In the genomic region with DNA sequence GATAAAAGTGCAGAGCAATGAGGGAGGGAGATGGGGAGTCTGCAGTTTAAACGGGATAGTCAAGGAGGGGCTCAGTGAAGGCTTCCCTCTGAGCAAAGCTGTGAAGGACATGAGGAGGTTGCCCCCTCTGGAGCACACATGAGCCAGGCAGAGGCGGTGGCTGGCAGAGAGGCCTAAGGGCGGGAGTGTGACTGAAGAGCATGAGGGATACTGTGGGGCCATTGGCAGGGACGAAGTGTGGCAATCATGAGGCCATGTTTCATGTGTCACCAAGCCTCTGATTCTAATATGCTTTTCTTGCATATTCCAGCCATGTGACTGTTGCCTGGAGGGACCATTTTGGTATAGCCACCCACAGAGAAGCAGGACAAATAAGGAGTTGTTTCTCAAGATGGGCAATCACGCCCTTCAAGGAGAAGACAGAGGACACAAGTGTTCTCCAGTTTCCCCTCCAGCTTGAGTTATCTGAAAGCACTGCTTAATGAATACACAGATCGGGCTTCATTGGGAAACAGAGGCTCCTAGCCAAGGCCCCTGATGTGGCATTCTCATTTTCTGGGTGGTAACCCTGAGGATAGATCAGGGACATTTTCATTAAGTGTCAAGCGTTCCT, we compare ENCODE assay signal across 18 cellular contexts.
DNase-seq lines count a peak whose midpoint lies in the region; ATAC-seq, FAIRE-seq and TF ChIP-seq lines count a peak whose summit lies in the region.
"Had no signal": no experiment of that assay in that cellular context is flagged by ENCODE, and none has a peak within 500 bp of the region (broad histone marks: within the 10 kb centered on the region; RNA-seq: fewer than 3 reads in every experiment).

No MANE protein-coding gene starts in this region.

- H3K4me2 ChIP-seq in H1 (ENCODE audit: insufficient read depth in 1 of 2, low read depth in 2 of 2, low read length in 2 of 2) (no peak overlapping the region), parathyroid adenoma (ENCODE audit: low read length) (no peak overlapping the region)

- H4K20me1 ChIP-seq in H1 (replicated peaks in 1 of 2; ENCODE audit: control insufficient read depth in 1 of 2, insufficient read depth in 2 of 2, low read length in 2 of 2) = no peaks in the 10 kb centered on the region

- H2BK12ac ChIP-seq in H1 (ENCODE audit: low read depth, low read length) = no peak overlapping the region

- TF ChIP-seq CTCF in H1 (IDR thresholded peaks at IDR 0.05; ENCODE audit: control extremely low read depth in 1 of 3, insufficient read depth in 1 of 3, low read depth in 1 of 3, low read length in 3 of 3) (no peak), parathyroid adenoma (IDR thresholded peaks at IDR 0.05) (no peak)

- H2BK15ac ChIP-seq in H1 (ENCODE audit: low read length) = no peak overlapping the region

- DNase-seq in HEK293T (ENCODE audit: extremely low spot score) (no peak), RPMI7951 (ENCODE audit: low read depth) (peak; percentile 51), H1 (ENCODE audit: low read depth in 1 of 2, low spot score in 2 of 2) (no peak), Right ventricle myocardium superior (no peak), SHP77 (lab: John Stamatoyannopoulos, UW) (no peak), NCI-H526 (lab: John Stamatoyannopoulos, UW) (no peak)
- DNase-seq: C1 segment of cervical spinal cord; Caco-2; CD4-positive, alpha-beta memory T cell; DMS79; EL; GDM1; GOT3; H7; HCEC 1CT had no signal

- no peak for FAIRE-seq in H1 (lab: Jason Lieb, UNC)
- FAIRE-seq: GM12891, GM18507 had no signal

- POLR2A ChIA-PET in HEK293T (lab: Yijun Ruan, JAX) = no interaction called here
- POLR2A ChIA-PET in H1 (lab: Charles Lee; ENCODE audit: partially characterized antibody) = no interaction called here

- intact Hi-C loops in Right ventricle myocardium superior (cut with DNase I) = no loop called here

- no peak overlapping the region for H2AK5ac ChIP-seq in H1 (ENCODE audit: low read depth, low read length)

- H3K4ac ChIP-seq in H1 (replicated peaks; ENCODE audit: insufficient read length, low read depth, low read length) = no peak overlapping the region

- H2BK120ac ChIP-seq in H1 (replicated peaks; ENCODE audit: low read depth, low read length) = no peak overlapping the region

- H3K79me2 ChIP-seq in H1 (ENCODE audit: control insufficient read depth in 1 of 2, insufficient read depth in 2 of 2, low read length in 2 of 2) (no peaks in the 10 kb centered on the region), parathyroid adenoma (no peaks in the 10 kb centered on the region)

- 83% methylated on average over 7 of the region's 7 CpGs; no CpG with 5 or more reads in 1 of the 2 experiments for WGBS in H1 (ENCODE audit: extremely low coverage in 1 of 2, insufficient coverage in 1 of 2, insufficient read length in 1 of 2, insufficient replicate concordance in 2 of 2, low coverage in 1 of 2, low lambda C conversion rate in 2 of 2, missing lambda C conversion rate in 1 of 2), 2 experiments

- no peak for TF ChIP-seq EP300 in H1 (IDR thresholded peaks at IDR 0.05; ENCODE audit: borderline replicate concordance in 1 of 2, low read depth in 2 of 2, low read length in 2 of 2)

- no peak overlapping the region for H3K23ac ChIP-seq in H1 (ENCODE audit: insufficient read length)

- no peak overlapping the region for H4K8ac ChIP-seq in H1 (ENCODE audit: extremely low read depth, insufficient read depth, low read length)

- H3K9ac ChIP-seq in H1 (replicated peaks in 1 of 4; ENCODE audit: extremely low read depth in 1 of 4, low read depth in 3 of 4, low read length in 3 of 4) = no peak overlapping the region
- no peak overlapping the region for H3K9ac ChIP-seq in parathyroid adenoma

- no peak overlapping the region for H3K4me3 ChIP-seq in H1 (ENCODE audit: extremely low read depth in 1 of 4, insufficient read depth in 2 of 4, low read depth in 3 of 4, low read length in 4 of 4)
- no peak overlapping the region for H3K4me3 ChIP-seq in parathyroid adenoma (ENCODE audit: low read depth, low read length)

- no peak overlapping the region for H3K18ac ChIP-seq in H1 (ENCODE audit: extremely low read depth, low read length)

- TF ChIP-seq RAD21 in H1 (IDR thresholded peaks at IDR 0.05 in 1 of 2, conservative IDR thresholded peaks at IDR 0.05 in 1 of 2; ENCODE audit: low read depth in 2 of 2, low read length in 2 of 2) = no peak

- H2BK20ac ChIP-seq in H1 (ENCODE audit: low read length) = no peak overlapping the region

- H2AFZ ChIP-seq in H1 (ENCODE audit: low read length) = no peak overlapping the region
- peak overlapping the region; percentile 47 for H2AFZ ChIP-seq in parathyroid adenoma

- no peak for TF ChIP-seq POLR2A in H1 (IDR thresholded peaks at IDR 0.05; ENCODE audit: control extremely low read depth in 1 of 2, low read depth in 2 of 2, low read length in 2 of 2)

- H3K79me1 ChIP-seq in H1 (ENCODE audit: low read depth, low read length) = no peaks in the 10 kb centered on the region

- H3K4me1 ChIP-seq in H1 (replicated peaks in 1 of 4; ENCODE audit: control insufficient read depth in 3 of 4, insufficient read depth in 4 of 4, low read length in 3 of 4) (no peaks in the 10 kb centered on the region), parathyroid adenoma (peaks cover 9% of the 10 kb centered on the region)
- H3K4me1 ChIP-seq: Caco-2 had no signal

- H4K5ac ChIP-seq in H1 (ENCODE audit: insufficient read length, low read depth, low read length) = no peak overlapping the region

- H3K14ac ChIP-seq in H1 (ENCODE audit: insufficient read length) = no peak overlapping the region

- no peak overlapping the region for H3K27ac ChIP-seq in H1 (ENCODE audit: low read depth, low read length)
- peak overlapping the region; percentile 36 for H3K27ac ChIP-seq in parathyroid adenoma

- ATAC-seq in Right ventricle myocardium superior (ENCODE audit: poor library complexity) = no peak

- H3K27me3 ChIP-seq in H1 (replicated peaks in 1 of 4; ENCODE audit: control insufficient read depth in 3 of 4, extremely low read depth in 1 of 4, insufficient read depth in 3 of 4, low read length in 3 of 4) (no peaks in the 10 kb centered on the region), parathyroid adenoma (ENCODE audit: control insufficient read depth, insufficient read depth, low read length) (no peaks in the 10 kb centered on the region)

- no peak overlapping the region for H3K56ac ChIP-seq in H1 (replicated peaks; ENCODE audit: insufficient read length, low read depth, low read length)

- H2BK5ac ChIP-seq in H1 (ENCODE audit: low read depth, low read length) = no peak overlapping the region

- H4K91ac ChIP-seq in H1 (replicated peaks; ENCODE audit: insufficient read length, low read length) = no peak overlapping the region

- CTCF ChIA-PET in HEK293T (lab: Yijun Ruan, JAX) (no interaction called here), H1 (lab: Charles Lee; ENCODE audit: partially characterized antibody) (interaction anchor here (0.8 to 1.8 kb wide), 6 partner anchors 9 to 616 kb away, joined by 3 to 6 read pairs (median 4); no protein-coding TSS in a partner anchor)

- H3K9me3 ChIP-seq in H1 (ENCODE audit: insufficient read depth in 2 of 2, low read depth in 1 of 2, low read length in 1 of 2) = peaks cover 0 to 4% of the 10 kb centered on the region in 2 experiments; a peak in 1 of 4 replicates
- no peaks in the 10 kb centered on the region for H3K9me3 ChIP-seq in parathyroid adenoma (ENCODE audit: control insufficient read depth, low read length)

- H3K36me3 ChIP-seq in H1 (ENCODE audit: control insufficient read depth in 2 of 4, insufficient read depth in 4 of 4, low read length in 3 of 4) = no peaks in the 10 kb centered on the region
- H3K36me3 ChIP-seq in parathyroid adenoma (ENCODE audit: control insufficient read depth, insufficient read depth, low read length) = no peaks in the 10 kb centered on the region

- no peaks in the 10 kb centered on the region for H3K23me2 ChIP-seq in H1 (ENCODE audit: low read depth, low read length)

TF ChIP-seq in HEK293T, 16 proteins besides CTCF, POLR2A, EP300 and RAD21:
- TF ChIP-seq TARDBP (IDR thresholded peaks at IDR 0.05) (no peak), L3MBTL2 (conservative IDR thresholded peaks at IDR 0.05) (peak; percentile 66), ELF4 (IDR thresholded peaks at IDR 0.05) (no peak)

TF ChIP-seq in H1, 55 proteins besides CTCF, POLR2A, EP300 and RAD21:
- TF ChIP-seq, protein P1, sequence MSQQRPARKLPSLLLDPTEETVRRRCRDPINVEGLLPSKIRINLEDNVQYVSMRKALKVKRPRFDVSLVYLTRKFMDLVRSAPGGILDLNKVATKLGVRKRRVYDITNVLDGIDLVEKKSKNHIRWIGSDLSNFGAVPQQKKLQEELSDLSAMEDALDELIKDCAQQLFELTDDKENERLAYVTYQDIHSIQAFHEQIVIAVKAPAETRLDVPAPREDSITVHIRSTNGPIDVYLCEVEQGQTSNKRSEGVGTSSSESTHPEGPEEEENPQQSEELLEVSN (IDR thresholded peaks at IDR 0.05) = peak; percentile 76
- TF ChIP-seq, protein P2, sequence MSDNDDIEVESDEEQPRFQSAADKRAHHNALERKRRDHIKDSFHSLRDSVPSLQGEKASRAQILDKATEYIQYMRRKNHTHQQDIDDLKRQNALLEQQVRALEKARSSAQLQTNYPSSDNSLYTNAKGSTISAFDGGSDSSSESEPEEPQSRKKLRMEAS (IDR thresholded peaks at IDR 0.05) = peak; percentile 49
- TF ChIP-seq GABPA (IDR thresholded peaks at IDR 0.05; ENCODE audit: borderline replicate concordance, insufficient read depth, low read length) = no peak
